Comparison of ENCODE assay signal across 1 cellular context in the genomic region with DNA sequence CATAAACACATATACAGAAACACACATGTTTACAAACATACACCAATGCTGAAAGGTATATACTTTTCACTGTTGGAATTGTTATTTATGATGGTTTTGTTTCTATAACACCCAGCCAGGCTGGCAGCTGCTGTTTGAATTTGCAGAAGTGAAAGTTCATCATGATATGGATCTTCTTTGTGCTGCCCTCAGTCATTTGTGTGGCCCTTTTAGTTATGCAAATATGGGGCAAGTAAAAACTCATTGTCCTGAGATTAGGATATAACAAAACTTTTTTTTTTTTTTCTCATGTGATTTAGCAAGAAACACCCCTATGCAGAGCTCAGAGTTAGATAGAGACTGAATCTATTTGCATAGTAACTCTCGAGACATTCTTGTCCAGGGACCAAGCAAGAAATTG.
A peak's percentile ranks its signal among the peaks of the same experiment; 100 is the strongest.
TF ChIP-seq lines count a peak whose summit lies in the region.

No MANE protein-coding gene starts in this region.

TF ChIP-seq in GM12878, 131 proteins besides CTCF, POLR2A, EP300 and RAD21 (continued from another document):
- TF ChIP-seq, protein P1, sequence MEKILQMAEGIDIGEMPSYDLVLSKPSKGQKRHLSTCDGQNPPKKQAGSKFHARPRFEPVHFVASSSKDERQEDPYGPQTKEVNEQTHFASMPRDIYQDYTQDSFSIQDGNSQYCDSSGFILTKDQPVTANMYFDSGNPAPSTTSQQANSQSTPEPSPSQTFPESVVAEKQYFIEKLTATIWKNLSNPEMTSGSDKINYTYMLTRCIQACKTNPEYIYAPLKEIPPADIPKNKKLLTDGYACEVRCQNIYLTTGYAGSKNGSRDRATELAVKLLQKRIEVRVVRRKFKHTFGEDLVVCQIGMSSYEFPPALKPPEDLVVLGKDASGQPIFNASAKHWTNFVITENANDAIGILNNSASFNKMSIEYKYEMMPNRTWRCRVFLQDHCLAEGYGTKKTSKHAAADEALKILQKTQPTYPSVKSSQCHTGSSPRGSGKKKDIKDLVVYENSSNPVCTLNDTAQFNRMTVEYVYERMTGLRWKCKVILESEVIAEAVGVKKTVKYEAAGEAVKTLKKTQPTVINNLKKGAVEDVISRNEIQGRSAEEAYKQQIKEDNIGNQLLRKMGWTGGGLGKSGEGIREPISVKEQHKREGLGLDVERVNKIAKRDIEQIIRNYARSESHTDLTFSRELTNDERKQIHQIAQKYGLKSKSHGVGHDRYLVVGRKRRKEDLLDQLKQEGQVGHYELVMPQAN (conservative IDR thresholded peaks at IDR 0.05), result no peak
- TF ChIP-seq IRF4 (IDR thresholded peaks at IDR 0.05; ENCODE audit: low read depth, low read length) (no peak), SPI1 (IDR thresholded peaks at IDR 0.05; ENCODE audit: borderline replicate concordance, insufficient read depth, low read depth, low read length) (peak; percentile 90), TCF12 (IDR thresholded peaks at IDR 0.05; ENCODE audit: low read depth, low read length) (peak; percentile 41; the same call in 1 of the 2 replicates), FOS (IDR thresholded peaks at IDR 0.05; ENCODE audit: borderline replicate concordance, extremely low read depth, insufficient read length) (no peak), MEF2B (IDR thresholded peaks at IDR 0.05; ENCODE audit: partially characterized antibody, poor library complexity, severe bottlenecking) (peak; percentile 9), POLR2AphosphoS5 (IDR thresholded peaks at IDR 0.05; ENCODE audit: low read length) (no peak), NRF1 (conservative IDR thresholded peaks at IDR 0.05; ENCODE audit: low read depth, low read length) (no peak), MYB (IDR thresholded peaks at IDR 0.05; ENCODE audit: borderline replicate concordance, low read depth, low read length) (no peak), ATF7 (IDR thresholded peaks at IDR 0.05; ENCODE audit: low read depth) (peak; percentile 48; the same call in 1 of the 2 replicates), GABPA (IDR thresholded peaks at IDR 0.05; ENCODE audit: low read depth) (no peak), RCOR1 (conservative IDR thresholded peaks at IDR 0.05; ENCODE audit: low read depth, low read length) (0 out of 2 replicates have a peak, but pooled peaks have one; percentile 53), YBX1 (IDR thresholded peaks at IDR 0.05) (no peak), BHLHE40 (IDR thresholded peaks at IDR 0.05; ENCODE audit: borderline replicate concordance in 1 of 2, low read depth in 2 of 2, low read length in 1 of 2) (peak in 1 of 2 experiments; percentile 33; a peak in 1 of 4 replicates), KLF5 (IDR thresholded peaks at IDR 0.05; ENCODE audit: partially characterized antibody) (no peak), ZNF384 (IDR thresholded peaks at IDR 0.05; ENCODE audit: borderline replicate concordance, low read depth, low read length) (peak; percentile 81; the same call in 1 of the 2 replicates), MXI1 (IDR thresholded peaks at IDR 0.05; ENCODE audit: low read depth, low read length) (no peak)
- TF ChIP-seq, protein P2, sequence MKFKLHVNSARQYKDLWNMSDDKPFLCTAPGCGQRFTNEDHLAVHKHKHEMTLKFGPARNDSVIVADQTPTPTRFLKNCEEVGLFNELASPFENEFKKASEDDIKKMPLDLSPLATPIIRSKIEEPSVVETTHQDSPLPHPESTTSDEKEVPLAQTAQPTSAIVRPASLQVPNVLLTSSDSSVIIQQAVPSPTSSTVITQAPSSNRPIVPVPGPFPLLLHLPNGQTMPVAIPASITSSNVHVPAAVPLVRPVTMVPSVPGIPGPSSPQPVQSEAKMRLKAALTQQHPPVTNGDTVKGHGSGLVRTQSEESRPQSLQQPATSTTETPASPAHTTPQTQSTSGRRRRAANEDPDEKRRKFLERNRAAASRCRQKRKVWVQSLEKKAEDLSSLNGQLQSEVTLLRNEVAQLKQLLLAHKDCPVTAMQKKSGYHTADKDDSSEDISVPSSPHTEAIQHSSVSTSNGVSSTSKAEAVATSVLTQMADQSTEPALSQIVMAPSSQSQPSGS (IDR thresholded peaks at IDR 0.05; ENCODE audit: low read length), result no peak
